ENCODE assay signal across 7 cellular contexts in the genomic region with DNA sequence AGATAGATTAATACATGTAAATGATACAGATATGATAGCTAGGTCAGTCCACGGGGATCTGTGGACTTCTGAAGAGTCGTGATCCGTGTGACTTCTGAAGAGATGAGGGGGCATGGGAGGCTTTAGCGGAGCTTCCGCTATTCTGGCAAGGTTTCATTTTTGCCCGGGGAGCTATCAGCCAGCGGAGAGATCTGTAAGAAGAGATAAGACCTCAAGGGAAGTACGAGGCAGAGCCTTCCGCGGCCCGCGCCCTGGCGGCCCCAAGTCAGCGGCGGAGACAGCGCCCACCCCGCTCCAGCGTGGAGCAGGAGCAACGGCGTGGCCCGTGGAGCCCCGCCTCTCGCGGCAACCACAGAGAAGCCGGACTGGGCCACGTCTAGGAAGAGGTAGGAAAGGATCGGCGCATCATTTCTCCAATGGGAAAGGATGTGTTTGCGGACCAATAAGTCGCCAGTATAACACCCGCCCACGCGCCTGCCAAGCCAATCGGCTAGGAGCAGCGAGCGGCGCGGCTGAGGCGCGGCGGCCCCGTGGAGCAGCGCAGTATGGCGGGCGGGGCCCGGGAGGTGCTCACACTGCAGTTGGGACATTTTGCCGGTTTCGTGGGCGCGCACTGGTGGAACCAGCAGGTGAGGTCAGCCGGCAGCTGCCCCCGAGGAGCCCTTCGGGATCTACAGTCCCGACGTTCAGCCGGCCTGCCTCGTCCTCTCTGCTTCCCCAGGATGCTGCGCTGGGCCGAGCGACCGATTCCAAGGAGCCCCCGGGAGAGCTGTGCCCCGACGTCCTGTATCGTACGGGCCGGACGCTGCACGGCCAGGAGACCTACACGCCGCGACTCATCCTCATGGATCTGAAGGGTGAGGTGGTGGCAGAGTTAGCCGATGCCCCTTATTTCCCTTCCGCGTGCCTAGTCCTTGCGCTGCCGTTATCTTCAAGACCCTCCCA. TPM values are rescaled to one million over a fixed set of nuclear protein-coding genes. Genes with fewer than 3 reads are reported as not detected.
DNase-seq lines count a peak whose midpoint lies in the region; ATAC-seq, FAIRE-seq and TF ChIP-seq lines count a peak whose summit lies in the region.
"Not testable (repeated sequence)": the region's sequence is repeated elsewhere in the genome, so short reads cannot be mapped to it uniquely, and the experiment has no call there.

No MANE protein-coding gene starts in this region.

- not testable (repeated sequence) for H3K79me2 ChIP-seq in hepatocyte

- not testable (repeated sequence) for H3K9me3 ChIP-seq in hepatocyte (ENCODE audit: low read depth)

- not testable (repeated sequence) for H4K20me1 ChIP-seq in hepatocyte (ENCODE audit: insufficient read depth, poor library complexity, severe bottlenecking)

- peak; percentile 99 for FAIRE-seq in GM18507 (lab: Jason Lieb, UNC)

- peak; percentile 54 for DNase-seq in GM18507 (ENCODE audit: extremely low spot score, insufficient read length, low read depth)
- DNase-seq in NCI-H1930 (lab: John Stamatoyannopoulos, UW) = peak; percentile 84 to 92
- DNase-seq in T-helper 22 cell (ENCODE audit: low read depth) = peak; percentile 91
- peak; percentile 95 for DNase-seq in astrocyte of the cerebellum (ENCODE audit: low read depth)
- DNase-seq in hepatocyte (ENCODE audit: low spot score) = peak; percentile 97
- DNase-seq in renal cortical epithelial cell (ENCODE audit: low read depth) = peak; percentile 97

- in situ Hi-C loops in astrocyte of the cerebellum (cut with HindIII; ENCODE audit: low sequenced_read_pairs) = not testable (repeated sequence)

- peak overlapping the region; percentile 67 for H3K27ac ChIP-seq in hepatocyte

- not testable (repeated sequence) for H3K9me2 ChIP-seq in hepatocyte (replicated peaks; ENCODE audit: insufficient read depth)

- WGBS in hepatocyte (ENCODE audit: low lambda C conversion rate, missing lambda C conversion rate) = 1% methylated on average over 50 of the region's 77 CpGs

- H3K27me3 ChIP-seq in hepatocyte = not testable (repeated sequence)

- not testable (repeated sequence) for H3K36me3 ChIP-seq in hepatocyte (replicated peaks; ENCODE audit: insufficient read depth, low read depth)

- H3K4me2 ChIP-seq in hepatocyte = peak overlapping the region; percentile 77

- H3K4me3 ChIP-seq in astrocyte of the cerebellum (ENCODE audit: low read depth, low read length) (peak overlapping the region; percentile 48), hepatocyte (peak overlapping the region; percentile 38)

- H3K4me1 ChIP-seq in hepatocyte (ENCODE audit: insufficient read depth) = not testable (repeated sequence)

- H2AFZ ChIP-seq in hepatocyte = peak overlapping the region; percentile 79

- TF ChIP-seq CTCF in astrocyte of the cerebellum (IDR thresholded peaks at IDR 0.05; ENCODE audit: low read depth, low read length, missing control alignments); hepatocyte (IDR thresholded peaks at IDR 0.05; ENCODE audit: poor library complexity): not testable (repeated sequence)

- ATAC-seq in HG02973 (IDR thresholded peaks at IDR 0.05; ENCODE audit: unreplicated experiment) = peak; percentile 87

RNA-seq across cellular contexts. Expression of gene DAP3, which starts 56.7 kb away (rescaled TPM):
- total RNA-seq in hepatocyte = 90.6 and 115 TPM in 2 replicates
- polyA plus RNA-seq in hepatocyte = 61.5 and 86.9 TPM in 2 replicates
- 58.2 and 78.1 TPM in 2 replicates for total RNA-seq in renal cortical epithelial cell

RNA-seq across cellular contexts. Expression of gene YY1AP1, which starts 57.0 kb away (rescaled TPM):
- total RNA-seq in hepatocyte (43.2 and 55.9 TPM in 2 replicates), renal cortical epithelial cell (44.5 and 82.7 TPM in 2 replicates)
- 27.6 and 35.4 TPM in 2 replicates for polyA plus RNA-seq in hepatocyte

Comparison
In these comparisons a context has a peak if more than half of its experiments do, and no peak if none do; other contexts are left out.
1. Peak in every context shown above with its lines: DNase-seq, ATAC-seq, H3K4me3 ChIP-seq and H3K27ac ChIP-seq.